In genomic region chr13:111909971-111910671, GRCh38 we compare ENCODE assay signal across 19 cellular contexts.
"Had no signal": no experiment of that assay in that cellular context is flagged by ENCODE, and none has a peak within 500 bp of the region (broad histone marks: within the 10 kb centered on the region; RNA-seq: fewer than 3 reads in every experiment).

No MANE protein-coding gene starts in this region.

- H3K27ac ChIP-seq: brain microvascular endothelial cell, gastrocnemius medialis, neutrophil, thyroid gland, VCaP had no signal

- H3K4me3 ChIP-seq: gastrocnemius medialis, thyroid gland had no signal

- H3K9me3 ChIP-seq: gastrocnemius medialis, neutrophil, thyroid gland had no signal

- ATAC-seq: activated T-helper 17 cell treated with anti-CD3 and anti-CD28 coated beads, Interleukin-2, amount 50 U/mL, for 72 hours; gastrocnemius medialis; left ventricle myocardium superior; naive thymus-derived CD8-positive, alpha-beta T cell had no signal

- H3K27me3 ChIP-seq: brain microvascular endothelial cell, gastrocnemius medialis, neutrophil, thyroid gland had no signal

- H3K4me1 ChIP-seq: gastrocnemius medialis, thyroid gland had no signal

- DNase-seq: activated CD4-positive, alpha-beta T cell treated with anti-CD3 and anti-CD28 coated beads, Interleukin-2, amount 50 U/mL, for 1 hour; activated CD4-positive, CD25-positive, alpha-beta regulatory T cell treated with anti-CD3 and anti-CD28 coated beads, Interleukin-2, amount 50 U/mL, for 72 hours; activated naive CD4-positive, alpha-beta T cell treated with anti-CD3 and anti-CD28 coated beads, Interleukin-2, amount 50 U/mL, for 16 hours; brain microvascular endothelial cell; central memory CD4-positive, alpha-beta T cell; erythroblast; gastrocnemius medialis; kidney glomerular epithelial cell; left ventricle myocardium superior; mesenchymal stem cell; retina; stimulated activated CD4-positive, alpha-beta T cell treated with anti-CD3 and anti-CD28 coated beads, Interleukin-2, amount 100 ng/mL, for 24 hours; stimulated activated naive CD4-positive, alpha-beta T cell treated with Interleukin-2 at 50 U/mL for 16 hours; T-helper 2 cell; thyroid gland had no signal

- H3K36me3 ChIP-seq: brain microvascular endothelial cell, gastrocnemius medialis, neutrophil, thyroid gland had no signal
